ENCODE assay signal across 8 cellular contexts in the genomic region with DNA sequence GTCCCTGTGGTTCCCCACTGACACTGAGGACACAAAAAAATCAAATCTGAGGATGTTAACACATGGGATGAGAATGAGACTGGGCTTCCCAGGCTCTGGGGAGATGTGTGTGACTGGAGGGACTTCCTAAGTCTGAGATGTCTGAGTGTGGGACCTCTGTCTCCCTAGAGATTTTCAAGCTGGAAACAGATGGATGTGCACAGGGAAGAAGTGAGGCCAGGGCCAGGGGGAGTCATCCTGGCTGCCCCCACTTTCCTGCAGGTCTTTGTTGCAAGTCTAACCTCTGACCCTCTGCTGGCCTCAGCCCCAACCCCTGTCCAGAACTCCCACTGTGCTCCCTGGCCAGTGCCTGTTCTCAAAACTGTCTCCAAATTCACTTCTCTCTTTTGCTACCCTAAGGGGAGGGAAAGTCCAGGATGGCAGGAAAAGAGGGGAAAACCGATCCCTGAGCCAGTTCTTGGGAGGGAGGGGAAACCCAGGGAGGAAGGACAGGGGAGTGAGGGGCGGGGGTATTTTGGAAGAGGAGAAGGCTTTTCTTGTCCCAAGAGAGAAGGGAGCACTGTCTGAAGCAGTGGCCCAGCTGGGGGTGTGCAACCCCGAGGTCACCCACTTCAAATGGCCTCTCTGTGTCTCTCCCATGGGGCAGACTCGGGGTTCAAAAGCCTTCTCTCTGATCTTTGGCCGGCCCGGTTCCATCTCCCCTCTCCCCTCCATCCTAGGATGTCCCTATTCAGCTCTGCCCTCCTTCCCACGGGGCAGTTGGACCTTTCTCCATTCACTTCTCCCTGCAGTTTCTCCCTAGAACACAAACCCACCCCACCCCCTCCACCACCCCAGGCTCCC. TPM values are rescaled to one million over a fixed set of nuclear protein-coding genes. Genes with fewer than 3 reads are reported as not detected.
A peak's percentile ranks its signal among the peaks of the same experiment; 100 is the strongest.
DNase-seq lines count a peak whose midpoint lies in the region; ATAC-seq and TF ChIP-seq lines count a peak whose summit lies in the region.

No MANE protein-coding gene starts in this region.

- H3K27me3 ChIP-seq in left ventricle myocardium inferior (ENCODE audit: low read depth) (no peaks in the 10 kb centered on the region), uterus (no peaks in the 10 kb centered on the region)

- H3K4me1 Mint-ChIP-seq in MCF 10A (ENCODE audit: insufficient read depth, unreplicated experiment) (peaks cover 56% of the 10 kb centered on the region), mesothelial cell of epicardium (peaks cover 68% of the 10 kb centered on the region)

- TF ChIP-seq POLR2A in uterus (IDR thresholded peaks at IDR 0.05): no peak

- peak overlapping the region; percentile 94 for H3K4me3 Mint-ChIP-seq in MCF 10A (ENCODE audit: unreplicated experiment)
- peak overlapping the region; percentile 67 for H3K4me3 Mint-ChIP-seq in mesothelial cell of epicardium

- H3K27ac Mint-ChIP-seq in MCF 10A (ENCODE audit: low read depth, unreplicated experiment) (peak overlapping the region; percentile 80), mesothelial cell of epicardium (peak overlapping the region; percentile 90)

- peak overlapping the region; percentile 97 for H3K27ac ChIP-seq in left ventricle myocardium inferior (replicated peaks)
- H3K27ac ChIP-seq in uterus: peak overlapping the region; percentile 98 to 99

- no peak for ATAC-seq in Right ventricle myocardium inferior
- ATAC-seq in GM21367 (IDR thresholded peaks at IDR 0.05; ENCODE audit: unreplicated experiment): no peak

- intact Hi-C loops in left ventricle myocardium inferior (cut with micrococcal nuclease): no loop called here
- intact Hi-C loops in Right ventricle myocardium inferior (cut with DNase I): no loop called here
- intact Hi-C loops in MCF 10A (cut with micrococcal nuclease): no loop called here
- intact Hi-C loops in uterus (cut with DNase I; ENCODE audit: low total_unique reads): no loop called here

- CTCF ChIA-PET in MCF 10A (lab: Yijun Ruan, JAX): interaction anchor here (0.7 to 17.5 kb wide), 3 partner anchors 43 to 65 kb away, joined by 3 to 537 read pairs (median 3); partner anchors contain the start of genes MDC1 and TUBB

- peaks cover 18% of the 10 kb centered on the region for H3K36me3 ChIP-seq in left ventricle myocardium inferior
- no peaks in the 10 kb centered on the region for H3K36me3 ChIP-seq in uterus

- H3K9me3 ChIP-seq in left ventricle myocardium inferior (replicated peaks): no peaks in the 10 kb centered on the region
- H3K9me3 ChIP-seq in uterus: no peaks in the 10 kb centered on the region

- peak; percentile 37 for DNase-seq in left ventricle myocardium inferior
- no peak for DNase-seq in Right ventricle myocardium inferior (ENCODE audit: missing footprints)
- peak; percentile 39 for DNase-seq in MCF 10A (ENCODE audit: unreplicated experiment)
- DNase-seq in mesothelial cell of epicardium (ENCODE audit: low spot score in 2 of 2, unreplicated experiment in 2 of 2): no peak
- peak in 1 of 2 donors; percentile 43 for DNase-seq in uterus
- DNase-seq in effector CD8-positive, alpha-beta T cell (lab: John Stamatoyannopoulos, UW): no peak
- no peak for DNase-seq in amniotic stem cell (lab: John Stamatoyannopoulos, UW)

- TF ChIP-seq CTCF in left ventricle myocardium inferior (IDR thresholded peaks at IDR 0.05; ENCODE audit: borderline replicate concordance): no peak
- TF ChIP-seq CTCF in MCF 10A (IDR thresholded peaks at IDR 0.05; ENCODE audit: unreplicated experiment): no peak
- no peak for TF ChIP-seq CTCF in mesothelial cell of epicardium (IDR thresholded peaks at IDR 0.05; ENCODE audit: unreplicated experiment)
- no peak for TF ChIP-seq CTCF in uterus (IDR thresholded peaks at IDR 0.05)

- H3K4me3 ChIP-seq in left ventricle myocardium inferior: peak overlapping the region; percentile 83
- H3K4me3 ChIP-seq in uterus: peak overlapping the region; percentile 79 to 99

- no TSS peak for BruUV-seq in MCF 10A (replicated peaks; lab: Mats Ljungman, UMichigan)

- peaks cover 56% of the 10 kb centered on the region for H3K36me3 Mint-ChIP-seq in MCF 10A (ENCODE audit: insufficient read depth, unreplicated experiment)
- H3K36me3 Mint-ChIP-seq in mesothelial cell of epicardium: peaks cover 2% of the 10 kb centered on the region

- H3K27me3 Mint-ChIP-seq in MCF 10A (ENCODE audit: insufficient read depth, unreplicated experiment) (no peaks in the 10 kb centered on the region), mesothelial cell of epicardium (ENCODE audit: low read depth) (no peaks in the 10 kb centered on the region)

- H3K4me1 ChIP-seq in left ventricle myocardium inferior (peaks cover 97% of the 10 kb centered on the region), uterus (peaks cover 0 to 27% of the 10 kb centered on the region in 2 donors)

- POLR2A ChIA-PET in MCF 10A (lab: Yijun Ruan, JAX): interaction anchor here (0.6 to 6.5 kb wide), 14 partner anchors 11 to 280 kb away, joined by 3 to 251 read pairs (median 6); partner anchors contain the start of genes DDR1, DHX16, FLOT1 and MDC1

- H3K9me3 Mint-ChIP-seq in MCF 10A (ENCODE audit: unreplicated experiment) (no peaks in the 10 kb centered on the region), mesothelial cell of epicardium (no peaks in the 10 kb centered on the region)

RNA-seq across cellular contexts. Expression of gene PPP1R18, which starts 3.1 kb away (rescaled TPM):
- total RNA-seq in left ventricle myocardium inferior (14.5 TPM), Right ventricle myocardium inferior (18.2 TPM), MCF 10A (2022) (66.9 and 74.7 TPM in 2 replicates), mesothelial cell of epicardium (28.8 to 30.6 TPM (median 29.5 TPM) in 3 replicates), uterus (100 to 1,000 TPM in 1 of 4 donors, 10 to 100 TPM in 3; 15.4 to 114 (median 18.2) TPM)

RNA-seq across cellular contexts. Expression of gene NRM, which starts 7.4 kb away (rescaled TPM):
- 3.7 TPM for total RNA-seq in left ventricle myocardium inferior
- total RNA-seq in Right ventricle myocardium inferior: 5.7 TPM
- 3.8 and 5.3 TPM in 2 replicates for total RNA-seq in MCF 10A (2022)
- total RNA-seq in mesothelial cell of epicardium: 34.6 to 40.2 TPM (median 36.1 TPM) in 3 replicates
- 10 to 100 TPM in 1 of 4 donors, 1 to 10 TPM in 2, under 1 TPM in 1; 0.59 to 29.3 (median 5.4) TPM for total RNA-seq in uterus

RNA-seq across cellular contexts. Expression of gene DHX16, which starts 10.6 kb away (rescaled TPM):
- total RNA-seq in left ventricle myocardium inferior (22.1 TPM), Right ventricle myocardium inferior (20.6 TPM), MCF 10A (2022) (41.3 and 49.8 TPM in 2 replicates), mesothelial cell of epicardium (23.5 to 26.7 TPM (median 25.2 TPM) in 3 replicates), uterus (10 to 100 TPM in 2 of 4 donors, 1 to 10 TPM in 2; 3.2 to 31.8 (median 16.3) TPM)

RNA-seq across cellular contexts. Expression of gene MDC1, which starts 33.7 kb away (rescaled TPM):
- 14.1 TPM for total RNA-seq in left ventricle myocardium inferior
- total RNA-seq in Right ventricle myocardium inferior: 13.1 TPM
- total RNA-seq in MCF 10A (2022): 50.6 and 54.5 TPM in 2 replicates
- 49.7 to 51.9 TPM (median 49.8 TPM) in 3 replicates for total RNA-seq in mesothelial cell of epicardium
- total RNA-seq in uterus: 10 to 100 TPM in 2 of 4 donors, 1 to 10 TPM in 2; 3.1 to 61.9 (median 10.2) TPM

RNA-seq across cellular contexts. Expression of gene C6orf136, which starts 36.4 kb away (rescaled TPM):
- total RNA-seq in left ventricle myocardium inferior (57.3 TPM), Right ventricle myocardium inferior (54.1 TPM), MCF 10A (2022) (10.3 and 15.7 TPM in 2 replicates), mesothelial cell of epicardium (12.0 to 15.8 TPM (median 15.0 TPM) in 3 replicates), uterus (10 to 100 TPM in 1 of 4 donors, 1 to 10 TPM in 3; 5.6 to 22.2 (median 7.7) TPM)

Comparison
In these comparisons a context has a peak if more than half of its experiments do, and no peak if none do; other contexts are left out.
1. DNase-seq: peak in left ventricle myocardium inferior (single experiment) and MCF 10A (single experiment); none in Right ventricle myocardium inferior (single experiment), mesothelial cell of epicardium (0 of 2), effector CD8-positive, alpha-beta T cell (single experiment) and amniotic stem cell (single experiment).